Comparison of ENCODE assay signal across 1 cellular context in genomic region chr17:39014044-39014794, GRCh38.
TF ChIP-seq lines count a peak whose summit lies in the region.

No MANE protein-coding gene starts in this region.

TF ChIP-seq in K562, 482 proteins besides CTCF, POLR2A, EP300 and RAD21 (continued from another document):
- no peak for TF ChIP-seq ZHX1 (conservative IDR thresholded peaks at IDR 0.05; ENCODE audit: low read length)
- TF ChIP-seq NRF1 (conservative IDR thresholded peaks at IDR 0.05 in 1 of 2, IDR thresholded peaks at IDR 0.05 in 1 of 2) = peak in 1 of 2 experiments; percentile 9; a peak in 2 of 4 replicates
- TF ChIP-seq EHMT2 (IDR thresholded peaks at IDR 0.05) = no peak
- no peak for TF ChIP-seq TGIF2 (CRISPR knock-in tag; IDR thresholded peaks at IDR 0.05)
- no peak for TF ChIP-seq THRAP3 (IDR thresholded peaks at IDR 0.05; ENCODE audit: borderline replicate concordance)
- no peak for TF ChIP-seq POLR2AphosphoS2 (IDR thresholded peaks at IDR 0.05; ENCODE audit: low read length)
- TF ChIP-seq NFATC3 (IDR thresholded peaks at IDR 0.05) = no peak
- TF ChIP-seq HES1 (IDR thresholded peaks at IDR 0.05; ENCODE audit: low read depth) = no peak
